8 cellular contexts compared by ENCODE assay signal in genomic region chr17:42720996-42721583, GRCh38. TPM values are rescaled to one million over a fixed set of nuclear protein-coding genes. Genes with fewer than 3 reads are reported as not detected.
DNase-seq lines count a peak whose midpoint lies in the region; ATAC-seq and TF ChIP-seq lines count a peak whose summit lies in the region.

No MANE protein-coding gene starts in this region.

- POLR2A ChIA-PET in PC-9 (lab: Charles Lee; ENCODE audit: unreplicated experiment), result no interaction called here

- H3K9ac ChIP-seq in Loucy (ENCODE audit: low read depth, low read length, poor library complexity, severe bottlenecking), result no peak overlapping the region

- no peaks in the 10 kb centered on the region for H4K20me1 ChIP-seq in Loucy (ENCODE audit: insufficient read depth, low read length, poor library complexity, severe bottlenecking)
- no peaks in the 10 kb centered on the region for H4K20me1 ChIP-seq in PC-9 (ENCODE audit: insufficient read depth)

- H3K9me3 ChIP-seq in Loucy (ENCODE audit: insufficient read depth, low read depth, low read length), result no peaks in the 10 kb centered on the region
- no peaks in the 10 kb centered on the region for H3K9me3 ChIP-seq in PC-9 (ENCODE audit: insufficient read depth, low read depth)
- H3K9me3 ChIP-seq in thyroid gland, result no peaks in the 10 kb centered on the region

- H3K27ac ChIP-seq in PC-9, result no peak overlapping the region
- H3K27ac ChIP-seq in thyroid gland, result no peak overlapping the region

- WGBS in thyroid gland, 2 donors, result 13 to 17% methylated on average over 2 of the region's 2 CpGs

- ATAC-seq in left colon, result peak; percentile 86
- ATAC-seq in GM21360 (IDR thresholded peaks at IDR 0.05; ENCODE audit: unreplicated experiment), result no peak

- H3K36me3 ChIP-seq in Loucy (ENCODE audit: insufficient read depth, low read length) (peaks cover 63% of the 10 kb centered on the region; the same call in 1 of the 2 replicates), PC-9 (ENCODE audit: low read depth) (no peaks in the 10 kb centered on the region), thyroid gland (peaks cover 47 to 67% of the 10 kb centered on the region in 2 donors)

- H3K4me1 ChIP-seq in Loucy (ENCODE audit: insufficient read depth, low read length, poor library complexity, severe bottlenecking), result no peaks in the 10 kb centered on the region
- no peaks in the 10 kb centered on the region for H3K4me1 ChIP-seq in PC-9 (replicated peaks; ENCODE audit: insufficient read depth)
- no peaks in the 10 kb centered on the region for H3K4me1 ChIP-seq in thyroid gland

- H3K27me3 ChIP-seq in Loucy (ENCODE audit: insufficient read depth, low read length, poor library complexity, severe bottlenecking) (no peaks in the 10 kb centered on the region), PC-9 (ENCODE audit: insufficient read depth, low read depth) (no peaks in the 10 kb centered on the region), thyroid gland (no peaks in the 10 kb centered on the region)

- peak; percentile 77 for TF ChIP-seq CTCF in Loucy (conservative IDR thresholded peaks at IDR 0.05; ENCODE audit: low read length)
- TF ChIP-seq CTCF in PC-9 (conservative IDR thresholded peaks at IDR 0.05), result peak; percentile 82
- peak in 5 of 6 experiments; percentile 46 to 73 (median 68) for TF ChIP-seq CTCF in thyroid gland (IDR thresholded peaks at IDR 0.05)

- no peak overlapping the region for H2AFZ ChIP-seq in Loucy (ENCODE audit: low read length)
- no peak overlapping the region for H2AFZ ChIP-seq in PC-9

- CTCF ChIA-PET in PC-9 (lab: Charles Lee), result no interaction called here

- no peaks in the 10 kb centered on the region for H3F3A ChIP-seq in Loucy (ENCODE audit: low read depth)
- no peaks in the 10 kb centered on the region for H3F3A ChIP-seq in PC-9 (ENCODE audit: insufficient read depth, low read depth)

- H3K4me2 ChIP-seq in Loucy (ENCODE audit: low read depth, low read length, poor library complexity, severe bottlenecking) (no peak overlapping the region), PC-9 (no peak overlapping the region)

- peak; percentile 66 for DNase-seq in activated effector memory CD4-positive, alpha-beta T cell treated with anti-CD3 and anti-CD28 coated beads, Interleukin-2, amount 50 U/mL, for 16 hours
- no peak for DNase-seq in activated effector memory CD4-positive, alpha-beta T cell treated with Interleukin-2 at 50 U/mL for 16 hours
- DNase-seq in PC-9 (peak in 1 of 2 experiments; percentile 5), left colon (no peak), thyroid gland (no peak)
- DNase-seq in central memory CD4-positive, alpha-beta T cell, result peak; percentile 52

- H3K9me2 ChIP-seq in Loucy (replicated peaks; ENCODE audit: low read depth, low read length), result no peaks in the 10 kb centered on the region
- no peaks in the 10 kb centered on the region for H3K9me2 ChIP-seq in PC-9 (ENCODE audit: insufficient read depth)

- no peak overlapping the region for H3K4me3 ChIP-seq in Loucy (ENCODE audit: low read length, poor library complexity, severe bottlenecking)
- H3K4me3 ChIP-seq in PC-9, result no peak overlapping the region
- no peak overlapping the region for H3K4me3 ChIP-seq in thyroid gland (replicated peaks in 1 of 3)

- H3K79me2 ChIP-seq in Loucy (ENCODE audit: insufficient read depth, low read length) (no peaks in the 10 kb centered on the region), PC-9 (ENCODE audit: low read depth) (no peaks in the 10 kb centered on the region)

- no peak for TF ChIP-seq POLR2A in thyroid gland (IDR thresholded peaks at IDR 0.05)

- BruUV-seq in PC-9 (replicated peaks; lab: Mats Ljungman, UMichigan), result no TSS peak

- intact Hi-C loops in PC-9 (cut with micrococcal nuclease; ENCODE audit: unreplicated experiment) (loop anchor here (2.0 to 5.0 kb wide), 3 partner anchors 42 to 216 kb away; partner anchors contain the start of gene BECN1), left colon (cut with DNase I, micrococcal nuclease) (loop anchor here in 1 of 2 donors (5.0 to 10.0 kb wide), 2 partner anchors 41 to 214 kb away; partner anchors contain the start of gene RAMP2), thyroid gland (cut with DNase I) (loop anchor here (5.0 kb wide), 1 partner anchor 41 kb away; the partner anchor contains the start of gene RAMP2)

RNA-seq across cellular contexts. Expression of gene EZH1, which starts 23.8 kb away (rescaled TPM):
- total RNA-seq in PC-9 (2021) (22.8 and 24.8 TPM in 2 replicates), left colon (10 to 100 TPM; 24.9 to 28.0 TPM), thyroid gland (10 to 100 TPM; 39.3 to 69.2 (median 56.4) TPM)

RNA-seq across cellular contexts. Expression of gene CNTNAP1, which starts 38.8 kb away (rescaled TPM):
- total RNA-seq in PC-9 (2021), result 1.4 and 1.8 TPM in 2 replicates
- total RNA-seq in left colon, result 1 to 10 TPM; 1.2 to 4.6 TPM
- 1 to 10 TPM; 2.3 to 4.2 (median 2.5) TPM for total RNA-seq in thyroid gland

RNA-seq across cellular contexts. Expression of gene CCR10, which starts 39.4 kb away (rescaled TPM):
- total RNA-seq in PC-9 (2021) (0.25 TPM in 1 of 2 replicates, not detected in the other), left colon (1 to 10 TPM in 1 of 2 donors, under 1 TPM in 1; 0.58 to 2.4 TPM), thyroid gland (1 to 10 TPM; 2.0 to 3.6 (median 2.6) TPM)

RNA-seq across cellular contexts. Expression of gene RAMP2, which starts 39.9 kb away (rescaled TPM):
- total RNA-seq in PC-9 (2021), result 1.1 TPM in 1 of 2 replicates, not detected in the other
- 1 to 10 TPM; 5.0 to 7.7 TPM for total RNA-seq in left colon
- 10 to 100 TPM; 18.6 to 55.3 (median 25.7) TPM for total RNA-seq in thyroid gland

RNA-seq across cellular contexts. Expression of gene PLEKHH3, which starts 44.3 kb away (rescaled TPM):
- total RNA-seq in PC-9 (2021) (22.5 and 32.2 TPM in 2 replicates), left colon (10 to 100 TPM; 15.0 to 16.6 TPM), thyroid gland (10 to 100 TPM; 22.0 to 30.4 (median 26.4) TPM)

Comparison
In these comparisons a context has a peak if more than half of its experiments do, and no peak if none do; other contexts are left out.
1. DNase-seq: peak in activated effector memory CD4-positive, alpha-beta T cell treated with anti-CD3 and anti-CD28 coated beads, Interleukin-2, amount 50 U/mL, for 16 hours (single experiment) and central memory CD4-positive, alpha-beta T cell (single experiment); none in activated effector memory CD4-positive, alpha-beta T cell treated with Interleukin-2 at 50 U/mL for 16 hours (single experiment), left colon (0 of 2) and thyroid gland (0 of 2).
2. Peak in every context shown above with its lines, with median percentiles within 50 percentile points of each other: CTCF ChIP-seq.